Comparison of ENCODE assay signal across 25 cellular contexts in the genomic region with DNA sequence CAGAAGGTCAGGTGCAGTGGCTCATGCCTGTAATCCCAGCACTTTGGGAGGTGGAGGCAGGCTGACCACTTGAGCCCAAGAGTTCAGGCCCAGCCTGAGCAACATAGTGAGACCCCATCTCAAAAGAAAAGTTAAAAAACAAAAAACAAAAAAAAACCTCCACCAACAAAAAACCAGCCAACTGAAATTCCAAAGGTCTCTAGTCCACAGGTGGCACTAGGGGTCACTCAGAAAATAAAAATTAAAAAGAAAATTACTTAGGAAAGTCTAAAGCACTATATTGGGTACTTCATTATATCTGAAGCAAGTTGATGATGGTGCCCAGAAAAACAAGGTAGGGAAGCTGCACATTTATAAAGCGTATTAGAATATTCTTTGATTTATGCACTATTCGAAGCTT. TPM values are rescaled to one million over a fixed set of nuclear protein-coding genes. Genes with fewer than 3 reads are reported as not detected.
A peak's percentile ranks its signal among the peaks of the same experiment; 100 is the strongest.
DNase-seq lines count a peak whose midpoint lies in the region; TF ChIP-seq lines count a peak whose summit lies in the region.
"Had no signal": no experiment of that assay in that cellular context is flagged by ENCODE, and none has a peak within 500 bp of the region (broad histone marks: within the 10 kb centered on the region; RNA-seq: fewer than 3 reads in every experiment).

No MANE protein-coding gene starts in this region.

- no peaks in the 10 kb centered on the region for H3K27me3 ChIP-seq in breast epithelium
- H3K27me3 ChIP-seq: BLaER1, heart right ventricle, neutrophil had no signal

- CTCF ChIA-PET in MCF 10A (lab: Yijun Ruan, JAX), result interaction anchor here (1.1 to 2.2 kb wide), 3 partner anchors 13 to 48 kb away, joined by 3 to 7 read pairs (median 6); no protein-coding TSS in a partner anchor

- H3K9me3 Mint-ChIP-seq in MCF 10A (ENCODE audit: unreplicated experiment) (no peaks in the 10 kb centered on the region), immature natural killer cell (no peaks in the 10 kb centered on the region), progenitor cell of endocrine pancreas (ENCODE audit: low read depth) (no peaks in the 10 kb centered on the region)
- H3K9me3 Mint-ChIP-seq: brain had no signal

- no peak overlapping the region for H3K4me3 ChIP-seq in breast epithelium
- H3K4me3 ChIP-seq: BLaER1, heart right ventricle, SK-N-MC had no signal

- intact Hi-C loops in MCF 10A (cut with micrococcal nuclease), result no loop called here
- intact Hi-C loops in breast epithelium (cut with DNase I; ENCODE audit: low total_unique reads), result no loop called here

- H3K27me3 Mint-ChIP-seq in MCF 10A (ENCODE audit: insufficient read depth, unreplicated experiment) (no peaks in the 10 kb centered on the region), immature natural killer cell (ENCODE audit: low read depth in 3 of 3) (peaks cover 0 to 4% (median 2%) of the 10 kb centered on the region in 3 donors), progenitor cell of endocrine pancreas (no peaks in the 10 kb centered on the region)
- H3K27me3 Mint-ChIP-seq: brain, T-helper 17 cell had no signal

- H3K36me3 Mint-ChIP-seq in MCF 10A (ENCODE audit: insufficient read depth, unreplicated experiment), result peaks cover 11% of the 10 kb centered on the region
- peaks cover 0 to 5% (median 4%) of the 10 kb centered on the region in 3 donors for H3K36me3 Mint-ChIP-seq in immature natural killer cell
- peaks cover 33% of the 10 kb centered on the region for H3K36me3 Mint-ChIP-seq in progenitor cell of endocrine pancreas (ENCODE audit: insufficient read depth)
- H3K36me3 Mint-ChIP-seq: brain had no signal

- H3K27ac Mint-ChIP-seq in MCF 10A (ENCODE audit: low read depth, unreplicated experiment) (peak overlapping the region; percentile 92), immature natural killer cell (peak overlapping the region in 5 of 6 donors; percentile 89 to 97 (median 94)), progenitor cell of endocrine pancreas (peak overlapping the region; percentile 42)
- H3K27ac Mint-ChIP-seq: T-helper 17 cell had no signal

- H3K36me3 ChIP-seq in breast epithelium, result no peaks in the 10 kb centered on the region
- H3K36me3 ChIP-seq: BLaER1, heart right ventricle, neutrophil had no signal

- TF ChIP-seq CTCF in MCF 10A (IDR thresholded peaks at IDR 0.05; ENCODE audit: unreplicated experiment) (no peak), breast epithelium (IDR thresholded peaks at IDR 0.05) (no peak), progenitor cell of endocrine pancreas (IDR thresholded peaks at IDR 0.05; ENCODE audit: unreplicated experiment) (no peak)

- H3K4me3 Mint-ChIP-seq in MCF 10A (ENCODE audit: unreplicated experiment) (no peak overlapping the region), immature natural killer cell (peak overlapping the region in 3 of 5 donors; percentile 55 to 83 (median 75)), progenitor cell of endocrine pancreas (ENCODE audit: low read depth) (no peak overlapping the region)
- H3K4me3 Mint-ChIP-seq: brain, T-helper 17 cell had no signal

- BruUV-seq in MCF 10A (replicated peaks; lab: Mats Ljungman, UMichigan), result no TSS peak

- DNase-seq in MCF 10A (ENCODE audit: unreplicated experiment) (no peak), breast epithelium (ENCODE audit: low spot score in 2 of 2) (no peak), immature natural killer cell (no peak), progenitor cell of endocrine pancreas (ENCODE audit: low spot score, unreplicated experiment) (no peak), GF-D8 (lab: John Stamatoyannopoulos, UW) (no peak), NCI-H69 (lab: John Stamatoyannopoulos, UW) (no peak), NCI-H2171 treated with DMSO at 0.1 percent for 48 hours (lab: John Stamatoyannopoulos, UW) (no peak), NCI-H1694 treated with DMSO at 0.1 percent for 48 hours (lab: John Stamatoyannopoulos, UW) (no peak)
- DNase-seq: ACHN; activated CD4-positive, alpha-beta T cell treated with anti-CD3 and anti-CD28 coated beads for 48 hours; activated CD8-positive, alpha-beta memory T cell treated with anti-CD3 and anti-CD28 coated beads, Interleukin-2, amount 50 U/mL, for 4 hours; activated effector memory CD4-positive, alpha-beta T cell treated with Interleukin-2 at 50 U/mL for 16 hours; EL; heart right ventricle; left ventricle myocardium superior; NCI-H1105 treated with DMSO at 0.1 percent for 48 hours; NCI-H2107; NCI-H524 treated with DMSO at 0.1 percent for 48 hours; RPMI8226; T-helper 17 cell had no signal

- H3K4me1 Mint-ChIP-seq in MCF 10A (ENCODE audit: insufficient read depth, unreplicated experiment) (peaks cover 37% of the 10 kb centered on the region), immature natural killer cell (peaks cover 89 to 97% of the 10 kb centered on the region in 2 donors), progenitor cell of endocrine pancreas (ENCODE audit: low read depth) (peaks cover 68% of the 10 kb centered on the region)

- TF ChIP-seq POLR2A in breast epithelium (IDR thresholded peaks at IDR 0.05), result no peak

- POLR2A ChIA-PET in MCF 10A (lab: Yijun Ruan, JAX), result interaction anchor here (0.7 to 8.9 kb wide), 6 partner anchors 10 to 61 kb away, joined by 3 to 90 read pairs (median 6); a partner anchor contains a TSS

- H3K4me1 ChIP-seq in breast epithelium, result peaks cover 0 to 22% of the 10 kb centered on the region in 2 donors

- no peaks in the 10 kb centered on the region for H3K9me3 ChIP-seq in breast epithelium
- H3K9me3 ChIP-seq: BLaER1, heart right ventricle, neutrophil had no signal

- H3K27ac ChIP-seq in breast epithelium, result peak overlapping the region in 1 of 2 donors; percentile 33
- H3K27ac ChIP-seq: BLaER1, HL-60, neutrophil, SK-N-MC had no signal

RNA-seq across cellular contexts. Expression of a gene that starts 26.9 kb away (rescaled TPM):
- total RNA-seq in MCF 10A (2022), result 79.8 and 82.9 TPM in 2 replicates
- total RNA-seq in breast epithelium, result 10 to 100 TPM; 61.6 to 77.1 (median 65.6) TPM
- polyA plus RNA-seq in immature natural killer cell, result 10 to 100 TPM; 80.8 to 86.1 (median 85.5) TPM
- 250 and 262 TPM in 2 replicates for total RNA-seq in progenitor cell of endocrine pancreas

Comparison
In these comparisons a context has a peak if more than half of its experiments do, and no peak if none do; other contexts are left out.
1. H3K27ac Mint-ChIP-seq: peak in every context shown above with its lines; median percentile 94 in immature natural killer cell; 92 in MCF 10A; 42 in progenitor cell of endocrine pancreas.
2. H3K4me3 Mint-ChIP-seq: peak in immature natural killer cell (3 of 5); none in MCF 10A (single experiment) and progenitor cell of endocrine pancreas (single experiment).